In the genomic region with DNA sequence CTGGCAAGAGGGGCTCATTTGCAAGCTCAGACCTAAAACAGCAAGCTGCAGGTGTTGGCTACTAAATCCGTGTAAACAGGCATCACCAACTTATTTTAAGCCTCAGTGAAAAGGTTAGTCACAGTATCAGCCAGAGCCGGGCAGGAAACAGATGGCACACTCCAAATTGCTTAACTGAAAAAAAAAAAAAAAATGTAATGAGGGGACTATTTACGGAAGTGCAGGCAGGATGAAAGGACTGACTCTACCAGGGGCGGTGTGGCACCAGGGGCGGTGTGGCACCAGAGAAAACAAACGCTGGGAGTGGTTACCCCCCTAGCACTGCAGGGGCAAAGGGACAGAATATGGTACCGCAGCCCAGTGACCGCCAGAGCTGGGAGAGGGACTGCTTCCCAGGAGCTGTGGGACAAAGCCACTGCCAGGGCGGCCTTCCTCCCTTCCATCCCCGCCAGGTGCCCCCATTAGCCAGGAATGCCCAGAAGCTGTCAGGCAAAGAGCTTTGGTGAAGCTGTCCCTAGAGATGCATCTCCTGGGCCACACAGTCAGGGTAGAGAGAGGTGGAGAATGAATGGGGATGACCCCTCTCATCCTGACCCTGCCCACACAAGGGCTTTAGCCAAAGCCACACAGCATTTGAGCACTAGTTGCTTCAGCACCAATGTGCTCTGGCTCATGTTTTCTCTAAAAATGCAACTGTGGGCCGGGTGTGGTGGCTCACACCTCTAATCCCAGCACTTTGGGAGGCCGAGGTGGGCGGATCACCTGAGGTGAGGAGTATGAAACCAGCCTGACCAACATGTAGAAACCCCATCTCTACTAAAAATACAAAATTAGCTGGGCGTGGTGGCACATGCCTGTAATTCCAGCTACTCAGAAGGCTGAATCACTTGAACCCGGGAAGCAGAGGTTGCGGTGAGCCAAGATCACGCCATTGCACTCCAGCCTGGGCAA, we compare ENCODE assay signal across 8 cellular contexts. TPM values are rescaled to one million over a fixed set of nuclear protein-coding genes. Genes with fewer than 3 reads are reported as not detected.
DNase-seq lines count a peak whose midpoint lies in the region; ATAC-seq and TF ChIP-seq lines count a peak whose summit lies in the region.

No MANE protein-coding gene starts in this region.

- ATAC-seq in GM18909 (IDR thresholded peaks at IDR 0.05; ENCODE audit: poor library complexity, unreplicated experiment): peak; percentile 83
- peak; percentile 55 for ATAC-seq in HG03139 (IDR thresholded peaks at IDR 0.05; ENCODE audit: unreplicated experiment)
- ATAC-seq in body of pancreas: peak; percentile 68
- ATAC-seq in naive thymus-derived CD8-positive, alpha-beta T cell: peak; percentile 97 to 99

- H3K27me3 Mint-ChIP-seq in CD14-positive monocyte (ENCODE audit: low read depth in 3 of 3): peaks cover 0 to under 1% (median 0%) of the 10 kb centered on the region in 3 donors
- no peaks in the 10 kb centered on the region for H3K27me3 Mint-ChIP-seq in naive thymus-derived CD8-positive, alpha-beta T cell
- no peaks in the 10 kb centered on the region for H3K27me3 Mint-ChIP-seq in activated T-helper 1 cell treated with anti-CD3 and anti-CD28 coated beads, Interleukin-12 subunit alpha, Interleukin-12 subunit beta, Interleukin-2, Interleukin-4 antibody, amounts not matched to agents 30 ng/mL and 10 ng/mL and 1 ng/mL, durations not matched to agents 14 hours and 24 hours and 36 hours (ENCODE audit: insufficient read depth)

- no peaks in the 10 kb centered on the region for H3K4me1 ChIP-seq in body of pancreas
- H3K4me1 ChIP-seq in hepatocyte (ENCODE audit: insufficient read depth): no peaks in the 10 kb centered on the region

- peaks cover 40% of the 10 kb centered on the region for H3K4me1 Mint-ChIP-seq in CD14-positive monocyte
- H3K4me1 Mint-ChIP-seq in naive thymus-derived CD8-positive, alpha-beta T cell: peaks cover 5 to 41% (median 25%) of the 10 kb centered on the region in 4 donors
- H3K4me1 Mint-ChIP-seq in activated T-helper 1 cell treated with anti-CD3 and anti-CD28 coated beads, Interleukin-12 subunit alpha, Interleukin-12 subunit beta, Interleukin-2, Interleukin-4 antibody, amounts not matched to agents 30 ng/mL and 10 ng/mL and 1 ng/mL, durations not matched to agents 14 hours and 24 hours and 36 hours (ENCODE audit: low read depth): peaks cover 8% of the 10 kb centered on the region

- peak overlapping the region in 2 of 4 donors; percentile 24 to 57 for H3K27ac ChIP-seq in body of pancreas
- H3K27ac ChIP-seq in hepatocyte: no peak overlapping the region

- no peaks in the 10 kb centered on the region for H3K9me3 ChIP-seq in body of pancreas
- no peaks in the 10 kb centered on the region for H3K9me3 ChIP-seq in hepatocyte (ENCODE audit: low read depth)

- TF ChIP-seq CTCF in CD14-positive monocyte (IDR thresholded peaks at IDR 0.05): peak; percentile 3
- TF ChIP-seq CTCF in body of pancreas (IDR thresholded peaks at IDR 0.05): no peak
- no peak for TF ChIP-seq CTCF in hepatocyte (IDR thresholded peaks at IDR 0.05; ENCODE audit: poor library complexity)

- H3K4me3 Mint-ChIP-seq in CD14-positive monocyte: peak overlapping the region in 1 of 2 donors; percentile 51
- H3K4me3 Mint-ChIP-seq in naive thymus-derived CD8-positive, alpha-beta T cell: peak overlapping the region; percentile 3 to 75 (median 56)
- H3K4me3 Mint-ChIP-seq in activated T-helper 1 cell treated with anti-CD3 and anti-CD28 coated beads, Interleukin-12 subunit alpha, Interleukin-12 subunit beta, Interleukin-2, Interleukin-4 antibody, amounts not matched to agents 30 ng/mL and 10 ng/mL and 1 ng/mL, durations not matched to agents 14 hours and 24 hours and 36 hours: no peak overlapping the region

- no peaks in the 10 kb centered on the region for H3K36me3 Mint-ChIP-seq in CD14-positive monocyte
- H3K36me3 Mint-ChIP-seq in naive thymus-derived CD8-positive, alpha-beta T cell: no peaks in the 10 kb centered on the region
- no peaks in the 10 kb centered on the region for H3K36me3 Mint-ChIP-seq in activated T-helper 1 cell treated with anti-CD3 and anti-CD28 coated beads, Interleukin-12 subunit alpha, Interleukin-12 subunit beta, Interleukin-2, Interleukin-4 antibody, amounts not matched to agents 30 ng/mL and 10 ng/mL and 1 ng/mL, durations not matched to agents 14 hours and 24 hours and 36 hours (ENCODE audit: low read depth)

- intact Hi-C loops in CD14-positive monocyte (cut with micrococcal nuclease) (loop anchor here (5.0 to 10.0 kb wide), 4 partner anchors 40 to 200 kb away; a partner anchor contains a TSS), body of pancreas (cut with DNase I) (no loop called here)
- intact Hi-C loops in activated T-helper 1 cell treated with anti-CD3 and anti-CD28 coated beads, Interleukin-12 subunit alpha, Interleukin-12 subunit beta, Interleukin-2, Interleukin-4 antibody, amounts not matched to agents 30 ng/mL and 10 ng/mL and 1 ng/mL, durations not matched to agents 14 hours and 24 hours and 36 hours (cut with micrococcal nuclease): no loop called here

- peak overlapping the region; percentile 79 to 91 (median 87) for H3K27ac Mint-ChIP-seq in CD14-positive monocyte
- peak overlapping the region; percentile 0 to 94 (median 79) for H3K27ac Mint-ChIP-seq in naive thymus-derived CD8-positive, alpha-beta T cell
- H3K27ac Mint-ChIP-seq in activated T-helper 1 cell treated with anti-CD3 and anti-CD28 coated beads, Interleukin-12 subunit alpha, Interleukin-12 subunit beta, Interleukin-2, Interleukin-4 antibody, amounts not matched to agents 30 ng/mL and 10 ng/mL and 1 ng/mL, durations not matched to agents 14 hours and 24 hours and 36 hours: no peak overlapping the region

- 75 to 80% methylated on average over 14 to 15 of the region's 17 CpGs for WGBS in body of pancreas, 2 donors
- 88% methylated on average over 17 of the region's 17 CpGs for WGBS in hepatocyte (ENCODE audit: low lambda C conversion rate, missing lambda C conversion rate)

- no peaks in the 10 kb centered on the region for H4K20me1 ChIP-seq in hepatocyte (ENCODE audit: insufficient read depth, poor library complexity, severe bottlenecking)

- no peak for TF ChIP-seq POLR2A in body of pancreas (IDR thresholded peaks at IDR 0.05)

- H3K27me3 ChIP-seq in body of pancreas (no peaks in the 10 kb centered on the region), hepatocyte (no peaks in the 10 kb centered on the region)

- H3K4me3 ChIP-seq in body of pancreas (no peak overlapping the region), hepatocyte (no peak overlapping the region)

- H3K9me3 Mint-ChIP-seq in CD14-positive monocyte: no peaks in the 10 kb centered on the region
- H3K9me3 Mint-ChIP-seq in naive thymus-derived CD8-positive, alpha-beta T cell: no peaks in the 10 kb centered on the region
- no peaks in the 10 kb centered on the region for H3K9me3 Mint-ChIP-seq in activated T-helper 1 cell treated with anti-CD3 and anti-CD28 coated beads, Interleukin-12 subunit alpha, Interleukin-12 subunit beta, Interleukin-2, Interleukin-4 antibody, amounts not matched to agents 30 ng/mL and 10 ng/mL and 1 ng/mL, durations not matched to agents 14 hours and 24 hours and 36 hours

- H3K9me2 ChIP-seq in hepatocyte (replicated peaks; ENCODE audit: insufficient read depth): no peaks in the 10 kb centered on the region

- H3K36me3 ChIP-seq in body of pancreas (replicated peaks in 1 of 2; ENCODE audit: insufficient read depth in 1 of 2, low read depth in 2 of 2) (no peaks in the 10 kb centered on the region), hepatocyte (replicated peaks; ENCODE audit: insufficient read depth, low read depth) (no peaks in the 10 kb centered on the region)

- peak; percentile 78 for DNase-seq in CD14-positive monocyte (ENCODE audit: low spot score)
- peak; percentile 88 to 92 for DNase-seq in NCI-H524 (lab: John Stamatoyannopoulos, UW)
- peak in 3 of 4 donors; percentile 20 to 53 (median 22) for DNase-seq in body of pancreas
- DNase-seq in naive thymus-derived CD8-positive, alpha-beta T cell: peak; percentile 29 to 85 (median 56)
- no peak for DNase-seq in hepatocyte (ENCODE audit: low spot score)
- DNase-seq in activated T-helper 1 cell treated with anti-CD3 and anti-CD28 coated beads, Interleukin-12 subunit alpha, Interleukin-12 subunit beta, Interleukin-2, Interleukin-4 antibody, amounts not matched to agents 30 ng/mL and 10 ng/mL and 1 ng/mL, durations not matched to agents 14 hours and 24 hours and 36 hours (ENCODE audit: low spot score): no peak

- H2AFZ ChIP-seq in hepatocyte: no peak overlapping the region

- H3K4me2 ChIP-seq in hepatocyte: no peak overlapping the region

- POLR2A ChIA-PET in naive thymus-derived CD8-positive, alpha-beta T cell (lab: Charles Lee): interaction anchor here (0.7 to 2.0 kb wide), 5 partner anchors 24 to 177 kb away, joined by 3 to 17 read pairs (median 5); a partner anchor contains a TSS

- H3K79me2 ChIP-seq in hepatocyte: no peaks in the 10 kb centered on the region

RNA-seq across cellular contexts. Expression of a gene that starts 39.6 kb away (rescaled TPM):
- polyA plus RNA-seq in CD14-positive monocyte: 1 to 10 TPM; 2.4 TPM
- 1 to 10 TPM; 4.3 to 5.2 TPM for total RNA-seq in body of pancreas
- 1 to 10 TPM; 1.7 to 2.0 TPM for total RNA-seq in naive thymus-derived CD8-positive, alpha-beta T cell
- polyA plus RNA-seq in naive thymus-derived CD8-positive, alpha-beta T cell: 1 to 10 TPM in 1 of 3 donors, under 1 TPM in 2; 0.08 to 1.2 (median 0.88) TPM
- 3.3 and 3.5 TPM in 2 replicates for total RNA-seq in hepatocyte
- 2.3 and 2.8 TPM in 2 replicates for polyA plus RNA-seq in hepatocyte
- 12.4 and 13.6 TPM in 2 replicates for total RNA-seq in activated T-helper 1 cell treated with anti-CD3 and anti-CD28 coated beads, Interleukin-12 subunit alpha, Interleukin-12 subunit beta, Interleukin-2, Interleukin-4 antibody, amounts not matched to agents 30 ng/mL and 10 ng/mL and 1 ng/mL, durations not matched to agents 14 hours and 24 hours and 36 hours

RNA-seq across cellular contexts. Expression of a gene that starts 47.4 kb away (rescaled TPM):
- polyA plus RNA-seq in CD14-positive monocyte (1 to 10 TPM; 3.3 to 5.0 TPM), hepatocyte (8.5 and 8.6 TPM in 2 replicates)
- total RNA-seq in body of pancreas (10 to 100 TPM; 10.2 to 11.2 TPM), hepatocyte (12.8 and 12.9 TPM in 2 replicates)
- total RNA-seq in naive thymus-derived CD8-positive, alpha-beta T cell: 10 to 100 TPM; 23.0 to 24.4 TPM
- polyA plus RNA-seq in naive thymus-derived CD8-positive, alpha-beta T cell: 10 to 100 TPM in 1 of 3 donors, 1 to 10 TPM in 2; 8.7 to 13.0 (median 9.8) TPM
- 8.4 and 10.1 TPM in 2 replicates for total RNA-seq in activated T-helper 1 cell treated with anti-CD3 and anti-CD28 coated beads, Interleukin-12 subunit alpha, Interleukin-12 subunit beta, Interleukin-2, Interleukin-4 antibody, amounts not matched to agents 30 ng/mL and 10 ng/mL and 1 ng/mL, durations not matched to agents 14 hours and 24 hours and 36 hours

Comparison
In these comparisons a context has a peak if more than half of its experiments do, and no peak if none do; other contexts are left out.
1. DNase-seq: peak in CD14-positive monocyte (single experiment), NCI-H524 (2 of 2), body of pancreas (3 of 4) and naive thymus-derived CD8-positive, alpha-beta T cell (10 of 10); none in hepatocyte (single experiment) and activated T-helper 1 cell treated with anti-CD3 and anti-CD28 coated beads, Interleukin-12 subunit alpha, Interleukin-12 subunit beta, Interleukin-2, Interleukin-4 antibody, amounts not matched to agents 30 ng/mL and 10 ng/mL and 1 ng/mL, durations not matched to agents 14 hours and 24 hours and 36 hours (single experiment).
2. intact Hi-C loops: an anchor here in CD14-positive monocyte (5.0 to 10.0 kb wide); none called in body of pancreas and activated T-helper 1 cell treated with anti-CD3 and anti-CD28 coated beads, Interleukin-12 subunit alpha, Interleukin-12 subunit beta, Interleukin-2, Interleukin-4 antibody, amounts not matched to agents 30 ng/mL and 10 ng/mL and 1 ng/mL, durations not matched to agents 14 hours and 24 hours and 36 hours.
3. Peak in every context shown above with its lines, with median percentiles within 50 percentile points of each other: ATAC-seq.